Comparison of ENCODE assay signal across 18 cellular contexts in genomic region chr1:30764939-30765582, GRCh38. TPM values are rescaled to one million over a fixed set of nuclear protein-coding genes. Genes with fewer than 3 reads are reported as not detected.
A peak's percentile ranks its signal among the peaks of the same experiment; 100 is the strongest.
DNase-seq lines count a peak whose midpoint lies in the region; ATAC-seq, FAIRE-seq and TF ChIP-seq lines count a peak whose summit lies in the region.
"Had no signal": no experiment of that assay in that cellular context is flagged by ENCODE, and none has a peak within 500 bp of the region (broad histone marks: within the 10 kb centered on the region; RNA-seq: fewer than 3 reads in every experiment).

No MANE protein-coding gene starts in this region.

- no peak for TF ChIP-seq RAD21 in K562 (CRISPR knock-in tag; conservative IDR thresholded peaks at IDR 0.05 in 1 of 2, IDR thresholded peaks at IDR 0.05 in 1 of 2)

- no peaks in the 10 kb centered on the region for H3K27me3 Mint-ChIP-seq in natural killer cell treated with Interleukin-12 subunit alpha and Interleukin-12 subunit beta and Interleukin-15 and Interleukin-18, amount 100 ng/mL, for 72 hours
- H3K27me3 Mint-ChIP-seq: activated T-helper 17 cell treated with anti-CD3 and anti-CD28 coated beads, Interleukin-2, amount 50 U/mL, for 72 hours had no signal

- H3K27ac Mint-ChIP-seq in natural killer cell treated with Interleukin-12 subunit alpha and Interleukin-12 subunit beta and Interleukin-15 and Interleukin-18, amount 100 ng/mL, for 72 hours = no peak overlapping the region

- H3K36me3 ChIP-seq in K562 (ENCODE audit: control insufficient read depth, insufficient read depth, low read length) (no peaks in the 10 kb centered on the region), uterus (no peaks in the 10 kb centered on the region)

- H3K79me2 ChIP-seq in K562 (ENCODE audit: control insufficient read depth, insufficient read depth, low read length) = peaks cover 3% of the 10 kb centered on the region; the same call in 1 of the 3 replicates

- DNase-seq in GM12892 (ENCODE audit: insufficient read length) = peak; percentile 72
- DNase-seq in K562 (ENCODE audit: extremely low read depth in 1 of 4, low spot score in 3 of 4) = no peak
- no peak for DNase-seq in uterus
- DNase-seq in germinal center (ENCODE audit: low spot score) = no peak
- no peak for DNase-seq in natural killer cell treated with Interleukin-12 subunit alpha and Interleukin-12 subunit beta and Interleukin-15 and Interleukin-18, amount 100 ng/mL, for 72 hours (ENCODE audit: low spot score)
- DNase-seq in urothelium cell line (ENCODE audit: low spot score) = no peak
- DNase-seq: left colon, NCI-H1092 treated with DMSO at 0.1 percent for 48 hours, NCI-H524 had no signal

- peak overlapping the region; percentile 81; the same call in 1 of the 2 replicates for H2AFZ ChIP-seq in K562 (ENCODE audit: low read depth, low read length)

- peak overlapping the region in 1 of 2 experiments; percentile 33; a peak in 1 of 4 replicates for H3K9ac ChIP-seq in K562 (ENCODE audit: insufficient read depth in 1 of 2, low read depth in 2 of 2, low read length in 2 of 2)

- CTCF ChIA-PET in K562 (lab: Yijun Ruan, JAX; ENCODE audit: low intra/inter-chr PET ratio) = interaction anchor here (0.6 kb wide), 1 partner anchor 19 kb away, joined by 3 read pairs; no protein-coding TSS in a partner anchor

- H3K4me3 Mint-ChIP-seq in natural killer cell treated with Interleukin-12 subunit alpha and Interleukin-12 subunit beta and Interleukin-15 and Interleukin-18, amount 100 ng/mL, for 72 hours = no peak overlapping the region

- H3K36me3 Mint-ChIP-seq in natural killer cell treated with Interleukin-12 subunit alpha and Interleukin-12 subunit beta and Interleukin-15 and Interleukin-18, amount 100 ng/mL, for 72 hours = no peaks in the 10 kb centered on the region

- intact Hi-C loops in K562 (cut with micrococcal nuclease) = no loop called here
- intact Hi-C loops in uterus (cut with DNase I; ENCODE audit: low total_unique reads) = no loop called here

- peak; percentile 56 for ATAC-seq in GM19463 (IDR thresholded peaks at IDR 0.05; ENCODE audit: unreplicated experiment)
- ATAC-seq in HG03280 (IDR thresholded peaks at IDR 0.05; ENCODE audit: unreplicated experiment) = peak; percentile 41
- ATAC-seq in K562 = no peak
- no peak for ATAC-seq in natural killer cell treated with Interleukin-12 subunit alpha and Interleukin-12 subunit beta and Interleukin-15 and Interleukin-18, amount 100 ng/mL, for 72 hours
- ATAC-seq: HCT116, left colon, right cardiac atrium, Right ventricle myocardium inferior had no signal

- peaks cover 10 to 18% of the 10 kb centered on the region in 2 donors for H3K4me1 Mint-ChIP-seq in natural killer cell treated with Interleukin-12 subunit alpha and Interleukin-12 subunit beta and Interleukin-15 and Interleukin-18, amount 100 ng/mL, for 72 hours (ENCODE audit: low read depth in 2 of 2)

- no peaks in the 10 kb centered on the region for H3K9me1 ChIP-seq in K562 (ENCODE audit: control insufficient read depth, insufficient read depth, low read length)

- H3K9me3 Mint-ChIP-seq in natural killer cell treated with Interleukin-12 subunit alpha and Interleukin-12 subunit beta and Interleukin-15 and Interleukin-18, amount 100 ng/mL, for 72 hours = no peaks in the 10 kb centered on the region
- H3K9me3 Mint-ChIP-seq: activated T-helper 17 cell treated with anti-CD3 and anti-CD28 coated beads, Interleukin-2, amount 50 U/mL, for 72 hours had no signal

- WGBS in K562 (ENCODE audit: insufficient coverage, low coverage, missing lambda C conversion rate) = 84% methylated on average over 18 of the region's 18 CpGs

- FAIRE-seq in GM12892 (lab: Jason Lieb, UNC) = peak; percentile 100
- FAIRE-seq in K562 (lab: Jason Lieb, UNC) = no peak
- FAIRE-seq in urothelium cell line (lab: Jason Lieb, UNC) = no peak
- FAIRE-seq: bronchial epithelial cell had no signal

- POLR2A ChIA-PET in K562 (lab: Yijun Ruan, JAX) = interaction anchor here (0.9 to 1.7 kb wide), 3 partner anchors 8 to 13 kb away, joined by 3 to 4 read pairs (median 3); no protein-coding TSS in a partner anchor

- H3K4me1 ChIP-seq in K562 (replicated peaks in 1 of 2; ENCODE audit: control insufficient read depth in 2 of 2, insufficient read depth in 2 of 2, low read length in 2 of 2) (peaks cover 69 to 85% of the 10 kb centered on the region in 2 experiments), uterus (no peaks in the 10 kb centered on the region)

- BruUV-seq in K562 (replicated peaks; lab: Mats Ljungman, UMichigan) = no TSS peak

- H3K27ac ChIP-seq in K562 (ENCODE audit: extremely low read depth, low read depth, low read length) (peak overlapping the region; percentile 61), uterus (no peak overlapping the region)
- H3K27ac ChIP-seq: C4-2B had no signal

- in situ Hi-C loops in K562 (cut with MboI) = no loop called here

- H3K4me3 ChIP-seq in K562 (no peak overlapping the region), uterus (no peak overlapping the region)

- TF ChIP-seq CTCF in K562 (IDR thresholded peaks at IDR 0.05 in 2 of 3, conservative IDR thresholded peaks at IDR 0.05 in 1 of 3; ENCODE audit: insufficient read depth in 2 of 3, low read depth in 1 of 3, low read length in 3 of 3) = no peak
- no peak for TF ChIP-seq CTCF in uterus (IDR thresholded peaks at IDR 0.05)

- TF ChIP-seq POLR2A in GM12892 (IDR thresholded peaks at IDR 0.05; ENCODE audit: low read depth, low read length) (no peak), K562 (conservative IDR thresholded peaks at IDR 0.05) (no peak), uterus (IDR thresholded peaks at IDR 0.05) (no peak)

- H3K9me3 ChIP-seq in K562 (replicated peaks; ENCODE audit: control insufficient read depth, insufficient read depth, low read depth, low read length) = no peaks in the 10 kb centered on the region
- no peaks in the 10 kb centered on the region for H3K9me3 ChIP-seq in uterus

- TF ChIP-seq EP300 in K562 (IDR thresholded peaks at IDR 0.05; ENCODE audit: low read length) = no peak

- no peak overlapping the region for H3K4me2 ChIP-seq in K562 (ENCODE audit: insufficient read depth, low read length)

- H3K27me3 ChIP-seq in K562 (ENCODE audit: control insufficient read depth in 2 of 2, insufficient read depth in 2 of 2, low read length in 2 of 2) (no peaks in the 10 kb centered on the region; a peak in 1 of 5 replicates), uterus (no peaks in the 10 kb centered on the region)

- H4K20me1 ChIP-seq in K562 (replicated peaks; ENCODE audit: control insufficient read depth, insufficient read depth, low read length) = no peaks in the 10 kb centered on the region

TF ChIP-seq in K562, 482 proteins besides CTCF, POLR2A, EP300 and RAD21 (continues in another document):
- TF ChIP-seq ZNF41 (CRISPR knock-in tag; conservative IDR thresholded peaks at IDR 0.05) (no peak), SMC3 (conservative IDR thresholded peaks at IDR 0.05; ENCODE audit: insufficient read depth, low read depth, low read length) (no peak), TBP (optimal IDR thresholded peaks at IDR 0.05; ENCODE audit: low read depth, low read length) (no peak), ZNF3 (CRISPR knock-in tag; IDR thresholded peaks at IDR 0.05) (peak; percentile 57; the same call in 1 of the 2 replicates)

RNA-seq across cellular contexts. Expression of gene LAPTM5, which starts 7.5 kb away (rescaled TPM):
- 808 TPM for polyA plus RNA-seq in GM12892 (2012; ENCODE audit: missing spikeins)
- 11.2 and 16.2 TPM in 2 replicates for total RNA-seq in K562 (2011; cell fraction: chromatin; rRNA removed; ENCODE audit: low replicate concordance)
- total RNA-seq in K562 (2011; cell fraction: nucleolus; rRNA removed) = 19.8 and 22.9 TPM in 2 replicates
- 20.3 and 27.1 TPM in 2 replicates for total RNA-seq in K562 (2011; cell fraction: nucleoplasm; rRNA removed)
- total RNA-seq in K562 (2014; rRNA removed) = 10.7 and 12.3 TPM in 2 replicates
- total RNA-seq in K562 (2014; rRNA removed; fragmentation: Illumina TruSeq; extraction: Trizol) = 11.7 and 13.2 TPM in 2 replicates
- 44.3 and 44.7 TPM in 2 replicates for total RNA-seq in K562 (2015; rRNA removed; fragmentation: Illumina TruSeq; extraction: Trizol)
- 30.3 and 33.8 TPM in 2 replicates for total RNA-seq in K562 (2021)
- 42.5 and 418 TPM in 2 replicates for polyA plus RNA-seq in K562 (2011; rRNA removed)
- 103 and 599 TPM in 2 replicates for polyA plus RNA-seq in K562 (2011; cell fraction: cytosol; rRNA removed)
- polyA plus RNA-seq in K562 (2011; cell fraction: nucleus; rRNA removed) = 41.2 and 275 TPM in 2 replicates
- 63.5 and 133 TPM in 2 replicates for polyA plus RNA-seq in K562 (2012)
- 44.5 and 47.3 TPM in 2 replicates for polyA plus RNA-seq in K562 (2014; fragmentation: Illumina TruSeq; extraction: Trizol)
- polyA plus RNA-seq in K562 (2014; fragmentation: Nextera tagmentation; extraction: Ambion mirVana) = 1 to 10 TPM; 2.4 to 4.8 TPM
- 20.3 and 22.2 TPM in 2 replicates for polyA plus RNA-seq in K562 (2014; rRNA removed)
- 72.1 and 524 TPM in 2 replicates for polyA minus RNA-seq in K562 (2011; rRNA and poly(A)+ RNA removed)
- 41.0 and 310 TPM in 2 replicates for polyA minus RNA-seq in K562 (2011; cell fraction: cytosol; rRNA and poly(A)+ RNA removed)
- polyA minus RNA-seq in K562 (2011; cell fraction: nucleus; rRNA and poly(A)+ RNA removed) = 7.7 and 80.9 TPM in 2 replicates
- total RNA-seq in uterus = 10 to 100 TPM in 3 of 4 donors, 1 to 10 TPM in 1; 6.1 to 76.8 (median 15.8) TPM
- total RNA-seq in natural killer cell treated with Interleukin-12 subunit alpha and Interleukin-12 subunit beta and Interleukin-15 and Interleukin-18, amount 100 ng/mL, for 72 hours = 100 to 1,000 TPM; 150 to 153 TPM

RNA-seq across cellular contexts. Expression of gene MATN1, which starts 41.7 kb away (rescaled TPM):
- 0.30 TPM for polyA plus RNA-seq in GM12892 (2012; ENCODE audit: missing spikeins)
- total RNA-seq in K562 (2011; cell fraction: chromatin; rRNA removed; ENCODE audit: low replicate concordance) = 2.0 and 5.9 TPM in 2 replicates
- 4.5 and 5.4 TPM in 2 replicates for total RNA-seq in K562 (2011; cell fraction: nucleolus; rRNA removed)
- 2.7 and 4.0 TPM in 2 replicates for total RNA-seq in K562 (2011; cell fraction: nucleoplasm; rRNA removed)
- total RNA-seq in K562 (2014; rRNA removed) (1.8 and 1.9 TPM in 2 replicates), K562 (2014; rRNA removed; fragmentation: Illumina TruSeq; extraction: Trizol) (0.45 and 0.51 TPM in 2 replicates), K562 (2015; rRNA removed; fragmentation: Illumina TruSeq; extraction: Trizol) (0.79 and 1.2 TPM in 2 replicates), K562 (2021) (1.8 and 2.3 TPM in 2 replicates), uterus (1 to 10 TPM in 1 of 4 donors, under 1 TPM in 1, not detected in 2; 0.46 to 1.7 TPM)
- polyA plus RNA-seq in K562 (2011; rRNA removed) (0.89 and 1.5 TPM in 2 replicates), K562 (2014; fragmentation: Illumina TruSeq; extraction: Trizol) (1.1 and 1.6 TPM in 2 replicates), K562 (2014; fragmentation: Nextera tagmentation; extraction: Ambion mirVana) (under 1 TPM; 0.10 to 0.18 TPM), K562 (2014; rRNA removed) (1.6 and 3.6 TPM in 2 replicates)
- polyA plus RNA-seq in K562 (2011; cell fraction: cytosol; rRNA removed) = 0.78 and 2.4 TPM in 2 replicates
- polyA plus RNA-seq in K562 (2011; cell fraction: nucleus; rRNA removed) = 3.5 and 9.8 TPM in 2 replicates
- polyA plus RNA-seq in K562 (2012) = 1.9 and 2.4 TPM in 2 replicates
- 0.48 and 0.88 TPM in 2 replicates for polyA minus RNA-seq in K562 (2011; rRNA and poly(A)+ RNA removed)
- polyA minus RNA-seq in K562 (2011; cell fraction: cytosol; rRNA and poly(A)+ RNA removed) = 1.4 and 1.6 TPM in 2 replicates
- polyA minus RNA-seq in K562 (2011; cell fraction: nucleus; rRNA and poly(A)+ RNA removed) = 1.4 and 3.4 TPM in 2 replicates
- total RNA-seq in natural killer cell treated with Interleukin-12 subunit alpha and Interleukin-12 subunit beta and Interleukin-15 and Interleukin-18, amount 100 ng/mL, for 72 hours = 1 to 10 TPM in 1 of 2 donors, under 1 TPM in 1; 0.31 to 1.1 TPM
- total RNA-seq: bronchial epithelial cell, HT-29, left colon, right cardiac atrium, Right ventricle myocardium inferior had no signal

Comparison
In these comparisons a context has a peak if more than half of its experiments do, and no peak if none do; other contexts are left out.
1. ATAC-seq: peak in GM19463 (single experiment) and HG03280 (single experiment); none in K562 (single experiment) and natural killer cell treated with Interleukin-12 subunit alpha and Interleukin-12 subunit beta and Interleukin-15 and Interleukin-18, amount 100 ng/mL, for 72 hours (0 of 2).